Comparison of ENCODE assay signal across 24 cellular contexts in genomic region chr3:1710663-1711062, GRCh38.
DNase-seq lines count a peak whose midpoint lies in the region; ATAC-seq and TF ChIP-seq lines count a peak whose summit lies in the region.
"Had no signal": no experiment of that assay in that cellular context is flagged by ENCODE, and none has a peak within 500 bp of the region (broad histone marks: within the 10 kb centered on the region; RNA-seq: fewer than 3 reads in every experiment).

No MANE protein-coding gene starts in this region.

- H3K36me3 Mint-ChIP-seq in glutamatergic neuron (ENCODE audit: unreplicated experiment), result no peaks in the 10 kb centered on the region
- H3K36me3 Mint-ChIP-seq: CD14-positive monocyte; CD4-positive, alpha-beta memory T cell; CD4-positive, CD25-positive, alpha-beta regulatory T cell; CD8-positive, alpha-beta memory T cell had no signal

- WGBS in neuronal stem cell (ENCODE audit: extremely low coverage in 2 of 2, insufficient read length in 2 of 2, insufficient replicate concordance in 1 of 2), 2 donors, result no CpG with 5 or more reads among the region's 11 CpGs

- no peak overlapping the region for H4K8ac ChIP-seq in neuronal stem cell (ENCODE audit: low read depth, low read length)

- no peaks in the 10 kb centered on the region for H3K4me1 ChIP-seq in neuronal stem cell (ENCODE audit: control insufficient read depth in 2 of 2, insufficient read depth in 1 of 2, low read depth in 1 of 2, low read length in 2 of 2)
- H3K4me1 ChIP-seq: BE2C, BLaER1 had no signal

- ATAC-seq in GM18498 (IDR thresholded peaks at IDR 0.05; ENCODE audit: unreplicated experiment) (no peak), GM18868 (IDR thresholded peaks at IDR 0.05; ENCODE audit: unreplicated experiment) (no peak)
- ATAC-seq: GM12878 had no signal

- TF ChIP-seq CTCF in glutamatergic neuron (IDR thresholded peaks at IDR 0.05; ENCODE audit: partially characterized antibody, unreplicated experiment), result no peak

- no peaks in the 10 kb centered on the region for H3K27me3 Mint-ChIP-seq in glutamatergic neuron (ENCODE audit: unreplicated experiment)
- H3K27me3 Mint-ChIP-seq: CD4-positive, alpha-beta memory T cell; CD4-positive, CD25-positive, alpha-beta regulatory T cell; CD8-positive, alpha-beta memory T cell had no signal

- no peak overlapping the region for H2BK15ac ChIP-seq in neuronal stem cell (ENCODE audit: low read length)

- peak overlapping the region; percentile 41 for H2BK12ac ChIP-seq in neuronal stem cell (ENCODE audit: low read length)

- peaks cover 2% of the 10 kb centered on the region for H3K9me3 Mint-ChIP-seq in glutamatergic neuron (ENCODE audit: unreplicated experiment)

- no peak overlapping the region for H3K4me3 ChIP-seq in neuronal stem cell (ENCODE audit: low read length in 2 of 2)
- H3K4me3 ChIP-seq: BLaER1, GM12878 had no signal

- peak overlapping the region; percentile 73 for H3K23ac ChIP-seq in neuronal stem cell (ENCODE audit: low read depth, low read length, poor library complexity)

- H3K4me3 Mint-ChIP-seq in glutamatergic neuron (ENCODE audit: unreplicated experiment), result no peak overlapping the region
- H3K4me3 Mint-ChIP-seq: CD14-positive monocyte; CD4-positive, alpha-beta memory T cell; CD4-positive, CD25-positive, alpha-beta regulatory T cell; CD8-positive, alpha-beta memory T cell had no signal

- H3K27ac ChIP-seq in neuronal stem cell (replicated peaks; ENCODE audit: low read length) (no peak overlapping the region), temporal lobe (ENCODE audit: low read depth, low read length) (peak overlapping the region; percentile 17)
- H3K27ac ChIP-seq: BLaER1 had no signal

- peaks cover 2% of the 10 kb centered on the region for H3K4me1 Mint-ChIP-seq in glutamatergic neuron (ENCODE audit: low read depth, unreplicated experiment)
- H3K4me1 Mint-ChIP-seq: CD14-positive monocyte; CD4-positive, alpha-beta memory T cell; CD4-positive, CD25-positive, alpha-beta regulatory T cell; CD8-positive, alpha-beta memory T cell had no signal

- no peak overlapping the region for H4K91ac ChIP-seq in neuronal stem cell (ENCODE audit: low read depth, low read length, poor library complexity)

- H2AFZ ChIP-seq in neuronal stem cell (ENCODE audit: low read length), result no peak overlapping the region

- peaks cover 2% of the 10 kb centered on the region for H3K79me1 ChIP-seq in neuronal stem cell (ENCODE audit: low read depth, low read length)

- peak; percentile 24 for DNase-seq in glutamatergic neuron
- DNase-seq in neuronal stem cell (ENCODE audit: low spot score), result no peak
- DNase-seq in NCI-H146 (lab: John Stamatoyannopoulos, UW), result no peak
- DNase-seq: 8988T; ACHN; BE2C; C1 segment of cervical spinal cord; CD4-positive, alpha-beta memory T cell; CD4-positive, CD25-positive, alpha-beta regulatory T cell; CD8-positive, alpha-beta memory T cell; COR-L47; DMS 273 treated with DMSO at 0.1 percent for 48 hours; DMS153; DMS53; DMS79; DND-41; EL; GDM1 had no signal

- no peak overlapping the region for H2BK120ac ChIP-seq in neuronal stem cell (ENCODE audit: low read depth, low read length)

- H3K4ac ChIP-seq in neuronal stem cell (ENCODE audit: low read length), result no peak overlapping the region

- H2BK5ac ChIP-seq in neuronal stem cell (ENCODE audit: low read length), result no peak overlapping the region

- H3K9me3 ChIP-seq in neuronal stem cell (replicated peaks in 1 of 2; ENCODE audit: control insufficient read depth in 2 of 2, insufficient read depth in 1 of 2, low read depth in 1 of 2, low read length in 2 of 2), result peaks cover 0 to 6% of the 10 kb centered on the region in 2 donors
- H3K9me3 ChIP-seq: BE2C had no signal

- H3K14ac ChIP-seq in neuronal stem cell (ENCODE audit: low read length), result peak overlapping the region; percentile 71

- no peaks in the 10 kb centered on the region for H3K27me3 ChIP-seq in neuronal stem cell (ENCODE audit: control insufficient read depth in 3 of 3, insufficient read depth in 3 of 3, low read depth in 1 of 3, low read length in 3 of 3)
- H3K27me3 ChIP-seq: BE2C, BLaER1 had no signal

- H3K36me3 ChIP-seq in neuronal stem cell (replicated peaks in 1 of 2; ENCODE audit: control insufficient read depth in 2 of 2, insufficient read depth in 2 of 2, low read length in 2 of 2), result no peaks in the 10 kb centered on the region
- H3K36me3 ChIP-seq: BE2C, BLaER1 had no signal

- H3K4me2 ChIP-seq in neuronal stem cell (ENCODE audit: insufficient read depth, low read length, poor library complexity, severe bottlenecking), result no peak overlapping the region
- H3K4me2 ChIP-seq: BLaER1 had no signal

- H3K27ac Mint-ChIP-seq in glutamatergic neuron (ENCODE audit: unreplicated experiment), result no peak overlapping the region
- H3K27ac Mint-ChIP-seq: CD14-positive monocyte; CD4-positive, alpha-beta memory T cell; CD4-positive, CD25-positive, alpha-beta regulatory T cell; CD8-positive, alpha-beta memory T cell had no signal

- H3K18ac ChIP-seq in neuronal stem cell (ENCODE audit: low read length), result no peak overlapping the region

- no peak overlapping the region for H2AK5ac ChIP-seq in neuronal stem cell (ENCODE audit: low read depth, low read length)

- H3K9ac ChIP-seq in neuronal stem cell (ENCODE audit: low read depth, low read length, poor library complexity), result no peak overlapping the region
- H3K9ac ChIP-seq: BLaER1 had no signal
